ENCODE assay signal across 1 cellular context in genomic region chr1:179137623-179138235, GRCh38.
TF ChIP-seq lines count a peak whose summit lies in the region.

No MANE protein-coding gene starts in this region.

TF ChIP-seq in SK-N-SH treated with all-trans-retinoic acid at 6 μM for 48 hours, 23 proteins besides CTCF, POLR2A, EP300 and RAD21 (continued from another document):
- no peak for TF ChIP-seq GLIS3 (CRISPR knock-in tag; IDR thresholded peaks at IDR 0.05)
- no peak for TF ChIP-seq CSRNP3 (CRISPR knock-in tag; IDR thresholded peaks at IDR 0.05)
- TF ChIP-seq TCF4 (CRISPR knock-in tag; IDR thresholded peaks at IDR 0.05; ENCODE audit: borderline replicate concordance): no peak
- TF ChIP-seq ISL1 (CRISPR knock-in tag; IDR thresholded peaks at IDR 0.05): no peak
- TF ChIP-seq ESRRG (CRISPR knock-in tag; IDR thresholded peaks at IDR 0.05): no peak
- no peak for TF ChIP-seq POU6F1 (CRISPR knock-in tag; IDR thresholded peaks at IDR 0.05; ENCODE audit: borderline replicate concordance, low read depth)
- TF ChIP-seq CSDC2 (CRISPR knock-in tag; IDR thresholded peaks at IDR 0.05): no peak
- TF ChIP-seq RARB (CRISPR knock-in tag; IDR thresholded peaks at IDR 0.05): no peak
- TF ChIP-seq TOX (CRISPR knock-in tag; IDR thresholded peaks at IDR 0.05; ENCODE audit: borderline replicate concordance): no peak
TF ChIP-seq in SK-N-SH treated with all-trans-retinoic acid at 6 μM for 48 hours: peak in this region for 0.
